Comparison of ENCODE assay signal across 8 cellular contexts in the genomic region with DNA sequence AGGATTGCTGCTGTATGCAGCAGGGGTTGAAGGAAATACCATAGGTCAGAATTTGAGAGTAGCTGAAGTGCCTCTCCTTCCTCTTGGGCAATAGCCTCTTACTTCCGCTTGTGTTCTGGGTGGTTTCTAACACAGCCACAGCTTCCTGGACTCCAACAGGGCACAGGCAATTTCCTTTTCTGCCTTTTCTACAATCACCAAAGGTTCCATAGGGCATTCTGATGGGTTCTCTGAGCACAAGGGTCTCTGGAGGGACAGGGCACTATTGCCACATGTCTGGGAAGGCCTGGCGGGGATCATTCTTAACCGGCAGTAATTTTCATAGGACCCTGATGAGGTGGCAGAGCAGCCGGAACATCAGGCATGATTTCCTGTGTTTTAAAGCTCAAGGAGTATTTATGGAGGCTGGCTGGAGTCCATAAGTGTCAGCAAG. TPM values are rescaled to one million over a fixed set of nuclear protein-coding genes. Genes with fewer than 3 reads are reported as not detected.
DNase-seq lines count a peak whose midpoint lies in the region; ATAC-seq, FAIRE-seq and TF ChIP-seq lines count a peak whose summit lies in the region.

No MANE protein-coding gene starts in this region.

- 80% methylated on average over 4 of the region's 4 CpGs; no CpG with 5 or more reads in 1 of the 2 experiments for WGBS in H1 (ENCODE audit: extremely low coverage in 1 of 2, insufficient coverage in 1 of 2, insufficient read length in 1 of 2, insufficient replicate concordance in 2 of 2, low coverage in 1 of 2, low lambda C conversion rate in 2 of 2, missing lambda C conversion rate in 1 of 2), 2 experiments
- WGBS in pancreas, 2 donors: 77 to 80% methylated on average over 4 of the region's 4 CpGs

- H2AFZ ChIP-seq in H1 (ENCODE audit: low read length): no peak overlapping the region

- peaks cover 0 to 1% of the 10 kb centered on the region in 2 experiments for H4K20me1 ChIP-seq in H1 (replicated peaks in 1 of 2; ENCODE audit: control insufficient read depth in 1 of 2, insufficient read depth in 2 of 2, low read length in 2 of 2)

- CTCF ChIA-PET in H1 (lab: Charles Lee; ENCODE audit: partially characterized antibody) (interaction anchor here (0.6 to 1.2 kb wide), 5 partner anchors 10 to 351 kb away, joined by 3 to 13 read pairs (median 4); no protein-coding TSS in a partner anchor), HEK293T (lab: Yijun Ruan, JAX) (no interaction called here)

- DNase-seq in activated CD4-positive, alpha-beta T cell treated with anti-CD3 and anti-CD28 coated beads for 1 hour: peak; percentile 18
- DNase-seq in activated CD4-positive, alpha-beta T cell treated with anti-CD3 and anti-CD28 coated beads, Interleukin-2, amount 50 U/mL, for 1 hour: no peak
- peak; percentile 77 for DNase-seq in SK-N-MC (ENCODE audit: low read depth, low spot score)
- DNase-seq in H1 (ENCODE audit: low read depth in 1 of 2, low spot score in 2 of 2): no peak
- DNase-seq in pancreas: no peak
- DNase-seq in foreskin melanocyte: no peak
- DNase-seq in HEK293T (ENCODE audit: extremely low spot score): no peak
- DNase-seq in DMS 273 (lab: John Stamatoyannopoulos, UW; ENCODE audit: unreplicated experiment): no peak

- no peak overlapping the region for H2BK120ac ChIP-seq in H1 (replicated peaks; ENCODE audit: low read depth, low read length)

- H3K9me3 ChIP-seq in SK-N-MC (ENCODE audit: low read depth, low read length) (no peaks in the 10 kb centered on the region), H1 (ENCODE audit: insufficient read depth in 2 of 2, low read depth in 1 of 2, low read length in 1 of 2) (no peaks in the 10 kb centered on the region), pancreas (no peaks in the 10 kb centered on the region)

- H3K4me2 ChIP-seq in H1 (ENCODE audit: insufficient read depth in 1 of 2, low read depth in 2 of 2, low read length in 2 of 2): peak overlapping the region in 1 of 2 experiments; percentile 4; a peak in 1 of 4 replicates

- H2BK15ac ChIP-seq in H1 (ENCODE audit: low read length): peak overlapping the region; percentile 100

- H3K23me2 ChIP-seq in H1 (ENCODE audit: low read depth, low read length): peaks cover 4% of the 10 kb centered on the region; the same call in 1 of the 2 replicates

- H3K27ac ChIP-seq in SK-N-MC: peak overlapping the region; percentile 75; the same call in 1 of the 2 replicates
- no peak overlapping the region for H3K27ac ChIP-seq in H1 (ENCODE audit: low read depth, low read length)
- H3K27ac ChIP-seq in pancreas: no peak overlapping the region

- no peaks in the 10 kb centered on the region for H3K79me1 ChIP-seq in H1 (ENCODE audit: low read depth, low read length)

- no peak overlapping the region for H3K56ac ChIP-seq in H1 (replicated peaks; ENCODE audit: insufficient read length, low read depth, low read length)

- no peaks in the 10 kb centered on the region for H3K79me2 ChIP-seq in H1 (ENCODE audit: control insufficient read depth in 1 of 2, insufficient read depth in 2 of 2, low read length in 2 of 2)

- no peak overlapping the region for H3K4ac ChIP-seq in H1 (replicated peaks; ENCODE audit: insufficient read length, low read depth, low read length)

- H3K4me3 ChIP-seq in SK-N-MC (peak overlapping the region; percentile 70), H1 (ENCODE audit: extremely low read depth in 1 of 4, insufficient read depth in 2 of 4, low read depth in 3 of 4, low read length in 4 of 4) (no peak overlapping the region), pancreas (no peak overlapping the region)

- FAIRE-seq in H1 (lab: Jason Lieb, UNC): no peak
- FAIRE-seq in pancreas (lab: Jason Lieb, UNC): no peak

- no peak overlapping the region for H3K23ac ChIP-seq in H1 (ENCODE audit: insufficient read length)

- no peak overlapping the region for H4K8ac ChIP-seq in H1 (ENCODE audit: extremely low read depth, insufficient read depth, low read length)

- peaks cover 4 to 37% (median 26%) of the 10 kb centered on the region in 4 experiments for H3K4me1 ChIP-seq in H1 (replicated peaks in 1 of 4; ENCODE audit: control insufficient read depth in 3 of 4, insufficient read depth in 4 of 4, low read length in 3 of 4)
- no peaks in the 10 kb centered on the region for H3K4me1 ChIP-seq in pancreas

- intact Hi-C loops in pancreas (cut with DNase I): no loop called here

- H3K36me3 ChIP-seq in SK-N-MC (ENCODE audit: insufficient read depth, low read length) (no peaks in the 10 kb centered on the region), H1 (ENCODE audit: control insufficient read depth in 2 of 4, insufficient read depth in 4 of 4, low read length in 3 of 4) (no peaks in the 10 kb centered on the region), pancreas (no peaks in the 10 kb centered on the region)

- H3K27me3 ChIP-seq in H1 (replicated peaks in 1 of 4; ENCODE audit: control insufficient read depth in 3 of 4, extremely low read depth in 1 of 4, insufficient read depth in 3 of 4, low read length in 3 of 4): no peaks in the 10 kb centered on the region
- no peaks in the 10 kb centered on the region for H3K27me3 ChIP-seq in pancreas

- POLR2A ChIA-PET in H1 (lab: Charles Lee; ENCODE audit: partially characterized antibody) (interaction anchor here (0.9 to 2.1 kb wide), 6 partner anchors 10 to 59 kb away, joined by 4 to 10 read pairs (median 6); no protein-coding TSS in a partner anchor), HEK293T (lab: Yijun Ruan, JAX) (no interaction called here)

- peak overlapping the region; percentile 94; the same call in 1 of the 2 replicates for H2BK5ac ChIP-seq in H1 (ENCODE audit: low read depth, low read length)

- H4K91ac ChIP-seq in H1 (replicated peaks; ENCODE audit: insufficient read length, low read length): no peak overlapping the region

- peak overlapping the region; percentile 100; the same call in 1 of the 2 replicates for H2BK20ac ChIP-seq in H1 (ENCODE audit: low read length)

- H2AK5ac ChIP-seq in H1 (ENCODE audit: low read depth, low read length): no peak overlapping the region

- TF ChIP-seq EP300 in H1 (IDR thresholded peaks at IDR 0.05; ENCODE audit: borderline replicate concordance in 1 of 2, low read depth in 2 of 2, low read length in 2 of 2): no peak

- H2BK12ac ChIP-seq in H1 (ENCODE audit: low read depth, low read length): peak overlapping the region; percentile 98

- no peak for TF ChIP-seq POLR2A in H1 (IDR thresholded peaks at IDR 0.05; ENCODE audit: control extremely low read depth in 1 of 2, low read depth in 2 of 2, low read length in 2 of 2)

- no peak overlapping the region for H3K9ac ChIP-seq in SK-N-MC (ENCODE audit: insufficient read length)
- H3K9ac ChIP-seq in H1 (replicated peaks in 1 of 4; ENCODE audit: extremely low read depth in 1 of 4, low read depth in 3 of 4, low read length in 3 of 4): no peak overlapping the region; a peak in 1 of 7 replicates

- TF ChIP-seq CTCF in H1 (IDR thresholded peaks at IDR 0.05; ENCODE audit: control extremely low read depth in 1 of 3, insufficient read depth in 1 of 3, low read depth in 1 of 3, low read length in 3 of 3): no peak
- TF ChIP-seq CTCF in pancreas (IDR thresholded peaks at IDR 0.05): no peak

- ATAC-seq in pancreas: peak in 3 of 4 donors; percentile 43 to 72 (median 70)

- H3K14ac ChIP-seq in H1 (ENCODE audit: insufficient read length): no peak overlapping the region

- H3K18ac ChIP-seq in H1 (ENCODE audit: extremely low read depth, low read length): no peak overlapping the region

- no peak overlapping the region for H4K5ac ChIP-seq in H1 (ENCODE audit: insufficient read length, low read depth, low read length)

- no peak for TF ChIP-seq RAD21 in H1 (IDR thresholded peaks at IDR 0.05 in 1 of 2, conservative IDR thresholded peaks at IDR 0.05 in 1 of 2; ENCODE audit: low read depth in 2 of 2, low read length in 2 of 2)

RNA-seq across cellular contexts. Expression of a gene that starts 5.5 kb away (rescaled TPM):
- 69.7 and 70.9 TPM in 2 replicates for total RNA-seq in H1 (2021; fragmentation: NEBNext Ultra II Directional; extraction: Animal tissue kit (Norgen Biotek cat#: 25700))
- 192 and 261 TPM in 2 replicates for polyA plus RNA-seq in H1 (2011; rRNA removed)
- 143 TPM for polyA plus RNA-seq in H1 (2011; cell fraction: cytosol; rRNA removed)
- 170 TPM for polyA plus RNA-seq in H1 (2011; cell fraction: nucleus; rRNA removed)
- 62.9 to 98.6 TPM (median 90.5 TPM) in 4 replicates for polyA plus RNA-seq in H1 (2012, experiment 1 of 2)
- polyA plus RNA-seq in H1 (2012, experiment 2 of 2): 114 TPM
- 85.2 TPM for polyA plus RNA-seq in H1 (2013, experiment 1 of 2)
- 106 TPM for polyA plus RNA-seq in H1 (2013, experiment 2 of 2)
- polyA minus RNA-seq in H1 (2011; rRNA and poly(A)+ RNA removed): 53.6 and 60.7 TPM in 2 replicates
- polyA minus RNA-seq in H1 (2011; cell fraction: cytosol; rRNA and poly(A)+ RNA removed): 48.1 TPM
- polyA minus RNA-seq in H1 (2011; cell fraction: nucleus; rRNA and poly(A)+ RNA removed): 36.8 TPM
- total RNA-seq in pancreas: 10 to 100 TPM; 16.8 to 28.1 (median 22.0) TPM
- polyA plus RNA-seq in pancreas: 10 to 100 TPM; 28.5 to 38.5 TPM

RNA-seq across cellular contexts. Expression of a gene that starts 31.5 kb away (rescaled TPM):
- total RNA-seq in H1 (2021; fragmentation: NEBNext Ultra II Directional; extraction: Animal tissue kit (Norgen Biotek cat#: 25700)): 0.90 and 1.3 TPM in 2 replicates
- polyA plus RNA-seq in H1 (2011; rRNA removed) (0.67 and 0.70 TPM in 2 replicates), pancreas (1 to 10 TPM in 1 of 2 donors, under 1 TPM in 1; 0.85 to 1.4 TPM)
- polyA plus RNA-seq in H1 (2011; cell fraction: cytosol; rRNA removed): 1.0 TPM
- polyA plus RNA-seq in H1 (2011; cell fraction: nucleus; rRNA removed): 1.4 TPM
- polyA plus RNA-seq in H1 (2012, experiment 1 of 2): 0.52 to 4.1 TPM (median 1.8 TPM) in 4 replicates
- 0.43 TPM for polyA plus RNA-seq in H1 (2012, experiment 2 of 2)
- polyA plus RNA-seq in H1 (2013, experiment 1 of 2): 0.69 TPM
- polyA plus RNA-seq in H1 (2013, experiment 2 of 2): 0.64 TPM
- polyA minus RNA-seq in H1 (2011; rRNA and poly(A)+ RNA removed): 0.22 and 0.47 TPM in 2 replicates
- polyA minus RNA-seq in H1 (2011; cell fraction: cytosol; rRNA and poly(A)+ RNA removed): not detected
- 1.2 TPM for polyA minus RNA-seq in H1 (2011; cell fraction: nucleus; rRNA and poly(A)+ RNA removed)
- total RNA-seq in pancreas: under 1 TPM in 1 of 6 donors, not detected in 5; 0.37 TPM

RNA-seq across cellular contexts. Expression of a gene that starts 38.9 kb away (rescaled TPM):
- total RNA-seq in H1 (2021; fragmentation: NEBNext Ultra II Directional; extraction: Animal tissue kit (Norgen Biotek cat#: 25700)): 17.6 and 18.9 TPM in 2 replicates
- polyA plus RNA-seq in H1 (2011; rRNA removed) (4.6 and 4.8 TPM in 2 replicates), pancreas (under 1 TPM; under 0.01 TPM)
- polyA plus RNA-seq in H1 (2011; cell fraction: cytosol; rRNA removed): 5.0 TPM
- 5.7 TPM for polyA plus RNA-seq in H1 (2011; cell fraction: nucleus; rRNA removed)
- polyA plus RNA-seq in H1 (2012, experiment 1 of 2): 9.5 to 11.2 TPM (median 10.4 TPM) in 4 replicates
- 10.6 TPM for polyA plus RNA-seq in H1 (2012, experiment 2 of 2)
- polyA plus RNA-seq in H1 (2013, experiment 1 of 2): 16.0 TPM
- polyA plus RNA-seq in H1 (2013, experiment 2 of 2): 18.1 TPM
- 8.4 and 9.0 TPM in 2 replicates for polyA minus RNA-seq in H1 (2011; rRNA and poly(A)+ RNA removed)
- 6.7 TPM for polyA minus RNA-seq in H1 (2011; cell fraction: cytosol; rRNA and poly(A)+ RNA removed)
- polyA minus RNA-seq in H1 (2011; cell fraction: nucleus; rRNA and poly(A)+ RNA removed): 4.6 TPM
- under 1 TPM in 5 of 6 donors, not detected in 1; 0.03 to 0.09 (median 0.03) TPM for total RNA-seq in pancreas

RNA-seq across cellular contexts. Expression of a gene that starts 49.5 kb away (rescaled TPM):
- 310 and 314 TPM in 2 replicates for total RNA-seq in H1 (2021; fragmentation: NEBNext Ultra II Directional; extraction: Animal tissue kit (Norgen Biotek cat#: 25700))
- polyA plus RNA-seq in H1 (2011; rRNA removed) (469 and 710 TPM in 2 replicates), pancreas (10 to 100 TPM; 24.5 to 27.0 TPM)
- 618 TPM for polyA plus RNA-seq in H1 (2011; cell fraction: cytosol; rRNA removed)
- 791 TPM for polyA plus RNA-seq in H1 (2011; cell fraction: nucleus; rRNA removed)
- 284 to 411 TPM (median 375 TPM) in 4 replicates for polyA plus RNA-seq in H1 (2012, experiment 1 of 2)
- polyA plus RNA-seq in H1 (2012, experiment 2 of 2): 511 TPM
- polyA plus RNA-seq in H1 (2013, experiment 1 of 2): 239 TPM
- polyA plus RNA-seq in H1 (2013, experiment 2 of 2): 240 TPM
- 212 and 312 TPM in 2 replicates for polyA minus RNA-seq in H1 (2011; rRNA and poly(A)+ RNA removed)
- polyA minus RNA-seq in H1 (2011; cell fraction: cytosol; rRNA and poly(A)+ RNA removed): 182 TPM
- polyA minus RNA-seq in H1 (2011; cell fraction: nucleus; rRNA and poly(A)+ RNA removed): 206 TPM
- total RNA-seq in pancreas: 10 to 100 TPM; 15.6 to 23.7 (median 20.2) TPM

Comparison
In these comparisons a context has a peak if more than half of its experiments do, and no peak if none do; other contexts are left out.
1. DNase-seq: peak in activated CD4-positive, alpha-beta T cell treated with anti-CD3 and anti-CD28 coated beads for 1 hour (single experiment) and SK-N-MC (single experiment); none in activated CD4-positive, alpha-beta T cell treated with anti-CD3 and anti-CD28 coated beads, Interleukin-2, amount 50 U/mL, for 1 hour (single experiment), H1 (0 of 2), pancreas (0 of 6), foreskin melanocyte (single experiment), HEK293T (single experiment) and DMS 273 (single experiment).
2. RNA of a gene that starts 38.9 kb away (total RNA-seq): 17.6 to 18.9 TPM in H1; 0.03 to 0.09 TPM in pancreas; every median in the first group is over 10 times any median in the second.